Comparison of ENCODE assay signal across 8 cellular contexts in genomic region chr4:2365054-2365912, GRCh38. TPM values are rescaled to one million over a fixed set of nuclear protein-coding genes. Genes with fewer than 3 reads are reported as not detected.
DNase-seq lines count a peak whose midpoint lies in the region; FAIRE-seq and TF ChIP-seq lines count a peak whose summit lies in the region.
"Had no signal": no experiment of that assay in that cellular context is flagged by ENCODE, and none has a peak within 500 bp of the region (broad histone marks: within the 10 kb centered on the region; RNA-seq: fewer than 3 reads in every experiment).

No MANE protein-coding gene starts in this region.

- no peak overlapping the region for H2AFZ ChIP-seq in keratinocyte (ENCODE audit: control insufficient read depth, low read length)

- TF ChIP-seq CTCF in astrocyte of the spinal cord (IDR thresholded peaks at IDR 0.05; ENCODE audit: low read depth, low read length) (no peak), keratinocyte (optimal IDR thresholded peaks at IDR 0.05 in 1 of 3, IDR thresholded peaks at IDR 0.05 in 1 of 3, conservative IDR thresholded peaks at IDR 0.05 in 1 of 3; ENCODE audit: extremely low read depth in 1 of 3, insufficient read depth in 2 of 3, low read length in 3 of 3) (no peak), stomach (IDR thresholded peaks at IDR 0.05) (no peak)

- FAIRE-seq in keratinocyte (lab: Jason Lieb, UNC), result no peak

- no peaks in the 10 kb centered on the region for H3K4me1 ChIP-seq in keratinocyte (ENCODE audit: control insufficient read depth, extremely low read depth, insufficient read depth, low read length)
- H3K4me1 ChIP-seq in stomach, result peaks cover 16 to 36% (median 34%) of the 10 kb centered on the region in 4 donors

- in situ Hi-C loops in astrocyte of the spinal cord (cut with HindIII; ENCODE audit: low sequenced_read_pairs), result no loop called here

- H3K36me3 ChIP-seq in keratinocyte (ENCODE audit: control insufficient read depth in 2 of 2, extremely low read depth in 1 of 2, insufficient read depth in 2 of 2, low read length in 2 of 2) (no peaks in the 10 kb centered on the region), stomach (no peaks in the 10 kb centered on the region)
- H3K36me3 ChIP-seq: SJCRH30 had no signal

- no peaks in the 10 kb centered on the region for H3K9me1 ChIP-seq in keratinocyte (ENCODE audit: control insufficient read depth, extremely low read depth, insufficient read depth, low read length)

- peak overlapping the region; percentile 49 for H3K4me2 ChIP-seq in keratinocyte (ENCODE audit: control insufficient read depth, extremely low read depth, insufficient read depth, low read depth, low read length)

- H3K27me3 ChIP-seq in keratinocyte (ENCODE audit: control insufficient read depth, extremely low read depth, insufficient read depth, low read length), result peaks cover 23% of the 10 kb centered on the region
- no peaks in the 10 kb centered on the region for H3K27me3 ChIP-seq in stomach

- H3K4me3 ChIP-seq in astrocyte of the spinal cord (ENCODE audit: low read depth, low read length), result peak overlapping the region; percentile 40
- H3K4me3 ChIP-seq in keratinocyte (ENCODE audit: control insufficient read depth in 2 of 3, extremely low read depth in 1 of 3, insufficient read depth in 2 of 3, low read depth in 1 of 3, low read length in 3 of 3), result peak overlapping the region in 2 of 3 experiments; percentile 28 to 43
- peak overlapping the region; percentile 50 to 55 (median 52) for H3K4me3 ChIP-seq in stomach
- H3K4me3 ChIP-seq: SJCRH30 had no signal

- no peaks in the 10 kb centered on the region for H3K79me2 ChIP-seq in keratinocyte (ENCODE audit: control insufficient read depth, insufficient read depth, low read length)

- 20 to 36% (median 31%) methylated on average over 29 to 41 of the region's 41 CpGs for WGBS in stomach, 5 donors

- no peaks in the 10 kb centered on the region for H4K20me1 ChIP-seq in keratinocyte (ENCODE audit: control insufficient read depth, extremely low read depth, insufficient read depth, low read length)

- no peak for TF ChIP-seq EP300 in stomach (IDR thresholded peaks at IDR 0.05)

- no peak overlapping the region for H3K27ac ChIP-seq in keratinocyte (ENCODE audit: control insufficient read depth, insufficient read depth, low read length)
- peak overlapping the region; percentile 31 to 69 (median 43) for H3K27ac ChIP-seq in stomach
- H3K27ac ChIP-seq: SJCRH30 had no signal

- H3K9ac ChIP-seq in keratinocyte (ENCODE audit: control insufficient read depth, extremely low read depth, insufficient read depth, low read length), result no peak overlapping the region

- peaks cover 2% of the 10 kb centered on the region for H3K9me3 ChIP-seq in keratinocyte (ENCODE audit: control insufficient read depth, low read depth, low read length)
- peaks cover 0 to 9% (median 4%) of the 10 kb centered on the region in 4 donors for H3K9me3 ChIP-seq in stomach
- H3K9me3 ChIP-seq: SJCRH30 had no signal

- intact Hi-C loops in stomach (cut with DNase I; ENCODE audit: low total_unique reads), result no loop called here

- TF ChIP-seq POLR2A in stomach (IDR thresholded peaks at IDR 0.05), result no peak

- dilution Hi-C loops in keratinocyte (cut with MboI; ENCODE audit: extremely low pct_ligation_motif_present, low sequenced_read_pairs), result no loop called here

- DNase-seq in NCI-H69 (lab: John Stamatoyannopoulos, UW), result peak; percentile 15
- no peak for DNase-seq in astrocyte of the spinal cord (ENCODE audit: low read depth, low spot score)
- no peak for DNase-seq in keratinocyte (ENCODE audit: low read depth, low spot score)
- DNase-seq in stomach, result no peak
- DNase-seq in OCI-M2 (lab: John Stamatoyannopoulos, UW; ENCODE audit: unreplicated experiment), result no peak
- DNase-seq in A172 (ENCODE audit: low spot score), result no peak
- DNase-seq in cerebellar nuclear complex (lab: John Stamatoyannopoulos, UW), result no peak

RNA-seq across cellular contexts. Expression of gene ZFYVE28, which starts 53.2 kb away (rescaled TPM):
- polyA plus RNA-seq in keratinocyte, result 0.16 to 0.72 TPM (median 0.33 TPM) in 3 replicates
- polyA plus RNA-seq in keratinocyte (2011; ENCODE audit: low read depth), result 0.59 TPM
- 0.67 and 0.88 TPM in 2 replicates for polyA plus RNA-seq in keratinocyte (2011; cell fraction: cytosol; rRNA removed)
- 1.3 and 2.1 TPM in 2 replicates for polyA plus RNA-seq in keratinocyte (2011; cell fraction: nucleus; rRNA removed)
- polyA plus RNA-seq in keratinocyte (2012; ENCODE audit: low replicate concordance), result 0.38 and 0.79 TPM in 2 replicates
- 0.42 to 0.75 TPM (median 0.63 TPM) in 3 replicates for polyA minus RNA-seq in keratinocyte
- polyA minus RNA-seq in keratinocyte (2011; cell fraction: cytosol; rRNA and poly(A)+ RNA removed), result 0.58 TPM
- polyA minus RNA-seq in keratinocyte (2011; cell fraction: nucleus; rRNA and poly(A)+ RNA removed), result 0.95 and 1.3 TPM in 2 replicates
- 10 to 100 TPM in 3 of 5 donors, 1 to 10 TPM in 2; 5.1 to 88.8 (median 16.9) TPM for total RNA-seq in stomach
- polyA plus RNA-seq in stomach, result 1 to 10 TPM; 4.9 to 6.5 (median 5.3) TPM
- 0.89 and 3.4 TPM in 2 replicates for total RNA-seq in A172 (2014; rRNA removed; shearing (Covaris generic))
- total RNA-seq: SJCRH30 had no signal

RNA-seq across cellular contexts. Expression of gene CFAP99, which starts 53.5 kb away (rescaled TPM):
- polyA plus RNA-seq in keratinocyte (not detected in 3 replicates), stomach (under 1 TPM in 2 of 3 donors, not detected in 1; 0.05 to 0.62 TPM)
- polyA plus RNA-seq in keratinocyte (2011; ENCODE audit: low read depth), result not detected
- polyA plus RNA-seq in keratinocyte (2011; cell fraction: cytosol; rRNA removed), result not detected in 2 replicates
- not detected in 2 replicates for polyA plus RNA-seq in keratinocyte (2011; cell fraction: nucleus; rRNA removed)
- not detected in 2 replicates for polyA plus RNA-seq in keratinocyte (2012; ENCODE audit: low replicate concordance)
- polyA minus RNA-seq in keratinocyte, result not detected in 3 replicates
- polyA minus RNA-seq in keratinocyte (2011; cell fraction: cytosol; rRNA and poly(A)+ RNA removed), result not detected
- not detected in 2 replicates for polyA minus RNA-seq in keratinocyte (2011; cell fraction: nucleus; rRNA and poly(A)+ RNA removed)
- 1 to 10 TPM in 1 of 5 donors, under 1 TPM in 2, not detected in 2; 0.45 to 1.4 (median 0.92) TPM for total RNA-seq in stomach
- total RNA-seq in A172 (2014; rRNA removed; shearing (Covaris generic)), result not detected in 2 replicates
- total RNA-seq: SJCRH30 had no signal
